22 cellular contexts compared by ENCODE assay signal in genomic region chr7:141079223-141079622, GRCh38. TPM values are rescaled to one million over a fixed set of nuclear protein-coding genes. Genes with fewer than 3 reads are reported as not detected.
"Had no signal": no experiment of that assay in that cellular context is flagged by ENCODE, and none has a peak within 500 bp of the region (broad histone marks: within the 10 kb centered on the region; RNA-seq: fewer than 3 reads in every experiment).

No MANE protein-coding gene starts in this region.

- H3K27ac ChIP-seq: SJSA1, SK-N-MC had no signal

- DNase-seq: IMR-90, KBM-7, MV-4-11, NCI-H1048, NCI-H1105, NCI-H1417, NCI-H146, NCI-H1694 treated with DMSO at 0.1 percent for 48 hours, NCI-H1930, NCI-H2081, NCI-H2107, NCI-H2227 treated with DMSO at 0.1 percent for 48 hours, NCI-H446, NCI-H510A, NCI-H524 treated with DMSO at 0.1 percent for 48 hours, NCI-H774, Right ventricle myocardium superior, RPMI8226, SIG-M5 had no signal

- H3K4me1 ChIP-seq: SJSA1 had no signal

- H3K36me3 ChIP-seq: SJSA1 had no signal

- H3K4me3 ChIP-seq: SJSA1, SK-N-MC had no signal

- H3K9me3 ChIP-seq: SJSA1 had no signal

RNA-seq across cellular contexts. Expression of gene TMEM178B, which starts 5.4 kb away (rescaled TPM):
- total RNA-seq: MCF 10A had no signal
